8 cellular contexts compared by ENCODE assay signal in the genomic region with DNA sequence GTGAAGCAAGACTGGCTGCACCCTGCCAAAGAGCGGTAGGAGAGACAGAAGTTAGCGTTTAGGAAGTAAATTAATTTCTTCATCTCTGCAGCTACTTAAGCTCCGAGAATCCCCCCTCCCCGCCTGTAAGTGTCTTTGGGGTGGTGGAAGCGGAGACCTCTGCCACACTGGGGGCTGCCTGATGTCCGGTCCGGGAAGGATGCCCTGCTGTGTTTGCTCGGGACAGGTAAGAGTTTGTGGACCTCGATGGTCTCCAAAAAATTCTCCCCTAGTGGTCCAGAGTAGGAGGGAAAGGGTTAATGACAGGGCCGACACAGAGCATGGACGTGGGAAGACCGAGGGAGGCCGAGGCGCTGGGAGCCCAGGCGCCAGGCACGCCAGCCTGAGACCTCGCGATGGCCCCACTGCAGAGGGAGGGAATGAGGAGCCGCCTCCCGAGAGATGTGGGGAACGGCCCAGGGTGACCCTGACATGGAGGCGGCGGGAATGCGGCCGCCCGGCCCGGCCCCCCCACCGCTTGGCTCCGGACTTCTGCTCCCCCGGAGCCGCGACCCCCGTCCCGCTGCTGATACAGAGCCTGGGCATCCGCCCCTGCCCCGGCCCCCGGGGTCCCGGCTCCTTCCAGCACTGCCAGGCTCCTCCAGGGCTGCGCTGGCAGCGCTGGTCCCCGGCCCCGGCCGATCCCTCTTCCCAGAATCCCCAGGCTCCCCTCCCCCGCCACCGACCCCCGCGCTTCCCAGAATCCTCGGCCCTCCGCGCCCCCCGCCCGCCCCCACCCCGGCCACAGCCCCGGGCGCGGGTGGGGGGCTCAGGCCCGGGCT. TPM values are rescaled to one million over a fixed set of nuclear protein-coding genes. Genes with fewer than 3 reads are reported as not detected.
A peak's percentile ranks its signal among the peaks of the same experiment; 100 is the strongest.
DNase-seq lines count a peak whose midpoint lies in the region; ATAC-seq, FAIRE-seq and TF ChIP-seq lines count a peak whose summit lies in the region.

No MANE protein-coding gene starts in this region.

- H3K4me1 Mint-ChIP-seq in activated CD4-positive, alpha-beta memory T cell treated with anti-CD3 and anti-CD28 coated beads for 36 hours (ENCODE audit: low read depth): peaks cover 12% of the 10 kb centered on the region

- H3K27ac Mint-ChIP-seq in activated CD4-positive, alpha-beta memory T cell treated with anti-CD3 and anti-CD28 coated beads for 36 hours: no peak overlapping the region

- H3K27ac ChIP-seq in C4-2B: peak overlapping the region; percentile 55

- FAIRE-seq in frontal cortex (lab: Jason Lieb, UNC): no peak

- ATAC-seq in HG03460 (IDR thresholded peaks at IDR 0.05; ENCODE audit: unreplicated experiment) (no peak), HG03520 (IDR thresholded peaks at IDR 0.05; ENCODE audit: unreplicated experiment) (no peak), GM21423 (IDR thresholded peaks at IDR 0.05; ENCODE audit: unreplicated experiment) (no peak)

- H3K36me3 Mint-ChIP-seq in activated CD4-positive, alpha-beta memory T cell treated with anti-CD3 and anti-CD28 coated beads for 36 hours: peaks cover 5% of the 10 kb centered on the region

- POLR2A ChIA-PET in activated CD4-positive, alpha-beta memory T cell treated with anti-CD3 and anti-CD28 coated beads for 36 hours (lab: Charles Lee): interaction anchor here (1.0 kb wide), 1 partner anchor 19 kb away, joined by 3 read pairs; no protein-coding TSS in a partner anchor

- peak overlapping the region; percentile 77 for H3K4me3 Mint-ChIP-seq in activated CD4-positive, alpha-beta memory T cell treated with anti-CD3 and anti-CD28 coated beads for 36 hours

- intact Hi-C loops in activated CD4-positive, alpha-beta memory T cell treated with anti-CD3 and anti-CD28 coated beads for 36 hours (cut with micrococcal nuclease): no loop called here

- CTCF ChIA-PET in activated CD4-positive, alpha-beta memory T cell treated with anti-CD3 and anti-CD28 coated beads for 36 hours (lab: Charles Lee): interaction anchor here (1.0 kb wide), 2 partner anchors 19 to 28 kb away, joined by 3 to 4 read pairs; no protein-coding TSS in a partner anchor

- H3K9me3 Mint-ChIP-seq in activated CD4-positive, alpha-beta memory T cell treated with anti-CD3 and anti-CD28 coated beads for 36 hours: no peaks in the 10 kb centered on the region

- DNase-seq in HK-2 (ENCODE audit: unreplicated experiment): peak; percentile 48
- peak; percentile 30 for DNase-seq in activated CD4-positive, alpha-beta memory T cell treated with anti-CD3 and anti-CD28 coated beads for 36 hours
- DNase-seq in frontal cortex (ENCODE audit: low spot score in 2 of 2): peak; percentile 59 to 74
- DNase-seq in occipital lobe (lab: John Stamatoyannopoulos, UW): peak; percentile 51

- TF ChIP-seq CTCF in C4-2B (conservative IDR thresholded peaks at IDR 0.05): no peak

- H3K27me3 Mint-ChIP-seq in activated CD4-positive, alpha-beta memory T cell treated with anti-CD3 and anti-CD28 coated beads for 36 hours: peaks cover 4% of the 10 kb centered on the region

RNA-seq across cellular contexts. Expression of a gene that starts 0.7 kb away (rescaled TPM):
- 1 to 10 TPM; 2.9 to 3.1 TPM for total RNA-seq in activated CD4-positive, alpha-beta memory T cell treated with anti-CD3 and anti-CD28 coated beads for 36 hours
- total RNA-seq in frontal cortex (11.4 TPM), occipital lobe (11.5 TPM)

RNA-seq across cellular contexts. Expression of a gene that starts 24.2 kb away (rescaled TPM):
- total RNA-seq in activated CD4-positive, alpha-beta memory T cell treated with anti-CD3 and anti-CD28 coated beads for 36 hours: 10 to 100 TPM; 70.9 to 72.8 TPM
- total RNA-seq in frontal cortex (90.1 TPM), occipital lobe (80.0 TPM)

RNA-seq across cellular contexts. Expression of a gene that starts 24.5 kb away (rescaled TPM):
- 1 to 10 TPM; 3.8 to 4.9 TPM for total RNA-seq in activated CD4-positive, alpha-beta memory T cell treated with anti-CD3 and anti-CD28 coated beads for 36 hours
- total RNA-seq in frontal cortex (3.3 TPM), occipital lobe (1.6 TPM)

RNA-seq across cellular contexts. Expression of a gene that starts 38.1 kb away (rescaled TPM):
- total RNA-seq in activated CD4-positive, alpha-beta memory T cell treated with anti-CD3 and anti-CD28 coated beads for 36 hours: 10 to 100 TPM; 24.1 to 27.9 TPM
- total RNA-seq in frontal cortex (8.6 TPM), occipital lobe (12.0 TPM)
